In genomic region chr9:87613265-87614111, GRCh38 we compare ENCODE assay signal across 1 cellular context.
A peak's percentile ranks its signal among the peaks of the same experiment; 100 is the strongest.
TF ChIP-seq lines count a peak whose summit lies in the region.

No MANE protein-coding gene starts in this region.

TF ChIP-seq in HepG2, 621 proteins besides CTCF, POLR2A, EP300 and RAD21 (continued from another document and continues in another):
- TF ChIP-seq ZNF646 (CRISPR knock-in tag; IDR thresholded peaks at IDR 0.05), result no peak
- TF ChIP-seq FOXK1 (CRISPR knock-in tag; IDR thresholded peaks at IDR 0.05; ENCODE audit: borderline replicate concordance, low read depth), result 0 out of 2 replicates have a peak, but pooled peaks have one; percentile 22
- no peak for TF ChIP-seq ZNF501 (CRISPR knock-in tag; IDR thresholded peaks at IDR 0.05)
- no peak for TF ChIP-seq BATF2 (CRISPR knock-in tag; IDR thresholded peaks at IDR 0.05)
- TF ChIP-seq CCAR2 (optimal IDR thresholded peaks at IDR 0.05; ENCODE audit: low read depth, low read length), result no peak
- no peak for TF ChIP-seq ZSCAN5A (CRISPR knock-in tag; IDR thresholded peaks at IDR 0.05; ENCODE audit: borderline replicate concordance)
- TF ChIP-seq MAX (IDR thresholded peaks at IDR 0.05), result no peak; the same call in 1 of the 2 replicates
- no peak for TF ChIP-seq ZNF530 (CRISPR knock-in tag; IDR thresholded peaks at IDR 0.05; ENCODE audit: low read depth)
- TF ChIP-seq ZNF616 (CRISPR knock-in tag; IDR thresholded peaks at IDR 0.05; ENCODE audit: low read depth), result no peak
- TF ChIP-seq SMAD3 (CRISPR knock-in tag; IDR thresholded peaks at IDR 0.05), result 0 out of 2 replicates have a peak, but pooled peaks have one; percentile 21
- no peak for TF ChIP-seq ELF1 (CRISPR knock-in tag; IDR thresholded peaks at IDR 0.05)
- TF ChIP-seq ZNF839 (CRISPR knock-in tag; IDR thresholded peaks at IDR 0.05; ENCODE audit: borderline replicate concordance), result no peak
- no peak for TF ChIP-seq ZNF543 (CRISPR knock-in tag; IDR thresholded peaks at IDR 0.05)
- TF ChIP-seq ARNT (IDR thresholded peaks at IDR 0.05), result no peak
- peak; percentile 86 for TF ChIP-seq ISL2 (CRISPR knock-in tag; IDR thresholded peaks at IDR 0.05)
- no peak for TF ChIP-seq ATF5 (CRISPR knock-in tag; IDR thresholded peaks at IDR 0.05; ENCODE audit: low read depth)
- TF ChIP-seq DZIP1 (CRISPR knock-in tag; IDR thresholded peaks at IDR 0.05), result no peak
- no peak; the same call in 1 of the 2 replicates for TF ChIP-seq TARDBP (CRISPR knock-in tag; IDR thresholded peaks at IDR 0.05)
- TF ChIP-seq ZNF670 (CRISPR knock-in tag; IDR thresholded peaks at IDR 0.05; ENCODE audit: borderline replicate concordance), result no peak
- no peak for TF ChIP-seq NR2F2 (IDR thresholded peaks at IDR 0.05; ENCODE audit: borderline replicate concordance, low read depth)
- no peak for TF ChIP-seq RFX5 (IDR thresholded peaks at IDR 0.05; ENCODE audit: low read depth, low read length)
- TF ChIP-seq MTF2 (CRISPR knock-in tag; IDR thresholded peaks at IDR 0.05; ENCODE audit: borderline replicate concordance), result no peak
- TF ChIP-seq SUZ12 (IDR thresholded peaks at IDR 0.05; ENCODE audit: low read depth, low read length), result no peak
- TF ChIP-seq REXO4 (CRISPR knock-in tag; IDR thresholded peaks at IDR 0.05; ENCODE audit: borderline replicate concordance), result no peak
- TF ChIP-seq ZSCAN12 (CRISPR knock-in tag; IDR thresholded peaks at IDR 0.05), result no peak
- TF ChIP-seq ZNF703 (CRISPR knock-in tag; IDR thresholded peaks at IDR 0.05; ENCODE audit: borderline replicate concordance), result no peak
- TF ChIP-seq ZNF124 (CRISPR knock-in tag; IDR thresholded peaks at IDR 0.05), result peak; percentile 72
- no peak for TF ChIP-seq HOXA3 (CRISPR knock-in tag; IDR thresholded peaks at IDR 0.05)
- no peak; the same call in 1 of the 2 replicates for TF ChIP-seq MXD4 (CRISPR knock-in tag; IDR thresholded peaks at IDR 0.05)
- no peak for TF ChIP-seq KLF15 (CRISPR knock-in tag; IDR thresholded peaks at IDR 0.05; ENCODE audit: borderline replicate concordance)
- TF ChIP-seq ZNF230 (CRISPR knock-in tag; IDR thresholded peaks at IDR 0.05), result no peak
- TF ChIP-seq KDM5B (CRISPR knock-in tag; IDR thresholded peaks at IDR 0.05; ENCODE audit: borderline replicate concordance), result no peak
- TF ChIP-seq MLX (CRISPR knock-in tag; IDR thresholded peaks at IDR 0.05), result peak; percentile 57; the same call in 1 of the 2 replicates
- TF ChIP-seq ZBTB10 (CRISPR knock-in tag; IDR thresholded peaks at IDR 0.05; ENCODE audit: borderline replicate concordance), result no peak
- peak; percentile 90 for TF ChIP-seq GATAD2A (CRISPR knock-in tag; IDR thresholded peaks at IDR 0.05)
- 0 out of 2 replicates have a peak, but pooled peaks have one; percentile 37 for TF ChIP-seq ZNF644 (CRISPR knock-in tag; IDR thresholded peaks at IDR 0.05; ENCODE audit: low read depth)
- TF ChIP-seq NCOA2 (CRISPR knock-in tag; IDR thresholded peaks at IDR 0.05), result peak; percentile 91
- no peak for TF ChIP-seq STAG1 (CRISPR knock-in tag; IDR thresholded peaks at IDR 0.05)
- peak; percentile 88 for TF ChIP-seq FOXP4 (CRISPR knock-in tag; IDR thresholded peaks at IDR 0.05)
- no peak for TF ChIP-seq MTA1 (CRISPR knock-in tag; IDR thresholded peaks at IDR 0.05; ENCODE audit: borderline replicate concordance)
- no peak for TF ChIP-seq ISX (CRISPR knock-in tag; conservative IDR thresholded peaks at IDR 0.05)
- peak; percentile 69 for TF ChIP-seq HNF1B (CRISPR knock-in tag; IDR thresholded peaks at IDR 0.05)
- peak; percentile 45; the same call in 1 of the 2 replicates for TF ChIP-seq ZNF792 (CRISPR knock-in tag; IDR thresholded peaks at IDR 0.05)
